In the genomic region with DNA sequence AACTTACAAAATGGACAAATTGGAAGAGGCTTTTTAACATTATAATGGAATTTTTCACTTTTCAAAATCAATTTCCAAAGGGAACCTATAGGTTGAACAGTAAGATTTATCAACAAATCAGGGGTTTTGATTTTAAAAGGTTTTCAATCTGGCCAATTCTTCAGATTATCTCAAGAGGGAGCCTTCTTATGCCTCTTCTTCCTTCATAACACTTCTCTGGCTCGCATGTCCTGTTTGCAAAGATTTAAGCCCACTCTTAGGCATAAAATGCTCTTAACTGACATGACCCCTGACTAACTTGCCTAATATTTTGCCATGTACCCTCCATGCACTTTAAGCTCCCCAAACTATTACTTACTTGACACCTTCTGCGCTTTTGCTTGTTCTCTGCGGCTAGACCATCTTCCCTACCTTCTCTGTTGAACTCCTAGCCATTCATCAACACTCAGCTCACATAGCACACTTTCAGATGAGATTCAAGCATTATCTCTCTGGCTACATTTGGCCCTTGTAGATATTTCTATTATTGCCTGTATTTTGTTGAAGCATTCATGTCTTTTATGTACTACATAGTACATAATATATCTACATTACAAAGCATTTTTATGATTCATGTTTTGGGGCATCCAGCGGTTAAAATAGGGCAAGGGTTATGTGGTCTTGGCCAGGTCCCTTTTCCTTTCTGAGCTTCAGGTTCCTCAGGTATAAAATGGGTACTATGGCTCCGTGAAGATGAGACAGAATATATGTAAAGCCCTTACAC, we compare ENCODE assay signal across 8 cellular contexts. TPM values are rescaled to one million over a fixed set of nuclear protein-coding genes. Genes with fewer than 3 reads are reported as not detected.
A peak's percentile ranks its signal among the peaks of the same experiment; 100 is the strongest.
DNase-seq lines count a peak whose midpoint lies in the region; ATAC-seq, FAIRE-seq and TF ChIP-seq lines count a peak whose summit lies in the region.

No MANE protein-coding gene starts in this region.

- H4K20me1 ChIP-seq in KMS-11 (ENCODE audit: insufficient read depth), result no peaks in the 10 kb centered on the region; the same call in 1 of the 2 replicates
- peaks cover 33% of the 10 kb centered on the region for H4K20me1 ChIP-seq in astrocyte (ENCODE audit: insufficient read depth, low read length)

- H3K27ac ChIP-seq in CD4-positive, CD25-positive, alpha-beta regulatory T cell (ENCODE audit: insufficient read depth, low read length, poor library complexity, severe bottlenecking), result peak overlapping the region; percentile 99
- H3K27ac ChIP-seq in KMS-11 (peak overlapping the region; percentile 99), astrocyte (ENCODE audit: low read depth, low read length) (peak overlapping the region; percentile 100), thymus (ENCODE audit: low read depth) (peak overlapping the region; percentile 100)

- H3K4me3 Mint-ChIP-seq in CD4-positive, CD25-positive, alpha-beta regulatory T cell, result peak overlapping the region; percentile 95 to 99 (median 97)
- H3K4me3 Mint-ChIP-seq in astrocyte (ENCODE audit: unreplicated experiment), result peak overlapping the region; percentile 88

- no peaks in the 10 kb centered on the region for H3K27me3 ChIP-seq in CD4-positive, CD25-positive, alpha-beta regulatory T cell (ENCODE audit: control insufficient read depth, insufficient read depth, low read length)
- H3K27me3 ChIP-seq in KMS-11 (ENCODE audit: insufficient read depth, low read depth), result no peaks in the 10 kb centered on the region
- no peaks in the 10 kb centered on the region for H3K27me3 ChIP-seq in astrocyte (ENCODE audit: insufficient read depth, low read length)
- H3K27me3 ChIP-seq in thymus (ENCODE audit: control insufficient read depth, insufficient read depth), result no peaks in the 10 kb centered on the region

- H3K4me3 ChIP-seq in CD4-positive, CD25-positive, alpha-beta regulatory T cell (ENCODE audit: low read depth, low read length), result peak overlapping the region; percentile 88
- no peak overlapping the region for H3K4me3 ChIP-seq in KMS-11 (IDR thresholded peaks at IDR 0.05; ENCODE audit: insufficient read depth, low read depth, low read length)
- peak overlapping the region; percentile 90 for H3K4me3 ChIP-seq in astrocyte (ENCODE audit: insufficient read depth, low read depth, low read length)
- peak overlapping the region; percentile 78 for H3K4me3 ChIP-seq in thymus (ENCODE audit: low read length)

- peak overlapping the region; percentile 99 to 100 (median 100) for H3K27ac Mint-ChIP-seq in CD4-positive, CD25-positive, alpha-beta regulatory T cell
- peak overlapping the region; percentile 96 for H3K27ac Mint-ChIP-seq in astrocyte (ENCODE audit: unreplicated experiment)

- peaks cover 3% of the 10 kb centered on the region for H3K36me3 ChIP-seq in CD4-positive, CD25-positive, alpha-beta regulatory T cell (ENCODE audit: control insufficient read depth, insufficient read depth, low read length)
- H3K36me3 ChIP-seq in KMS-11 (ENCODE audit: insufficient read depth) (no peaks in the 10 kb centered on the region), astrocyte (ENCODE audit: insufficient read depth, low read length) (no peaks in the 10 kb centered on the region), thymus (ENCODE audit: control insufficient read depth, insufficient read depth) (peaks cover 5% of the 10 kb centered on the region)

- peak overlapping the region; percentile 99 for H3K9ac ChIP-seq in KMS-11
- H3K9ac ChIP-seq in astrocyte (ENCODE audit: low read length), result peak overlapping the region; percentile 99

- no peak for ATAC-seq in CD4-positive, CD25-positive, alpha-beta regulatory T cell (ENCODE audit: low read depth in 2 of 2)
- ATAC-seq in HG03354 (IDR thresholded peaks at IDR 0.05; ENCODE audit: poor library complexity, severe bottlenecking, unreplicated experiment) (no peak), GM21367 (IDR thresholded peaks at IDR 0.05; ENCODE audit: unreplicated experiment) (no peak)

- H3K79me2 ChIP-seq in KMS-11 (ENCODE audit: insufficient read depth, low read depth), result peaks cover 36% of the 10 kb centered on the region
- peaks cover 38% of the 10 kb centered on the region for H3K79me2 ChIP-seq in astrocyte (ENCODE audit: insufficient read depth, low read length)

- H3K4me2 ChIP-seq in KMS-11, result peak overlapping the region; percentile 98
- peak overlapping the region; percentile 89 for H3K4me2 ChIP-seq in astrocyte (ENCODE audit: low read length)

- peaks cover 0 to 1% (median 0%) of the 10 kb centered on the region in 7 donors for H3K9me3 Mint-ChIP-seq in CD4-positive, CD25-positive, alpha-beta regulatory T cell
- no peaks in the 10 kb centered on the region for H3K9me3 Mint-ChIP-seq in astrocyte (ENCODE audit: unreplicated experiment)

- H3K4me1 Mint-ChIP-seq in CD4-positive, CD25-positive, alpha-beta regulatory T cell, result peaks cover 24 to 49% (median 34%) of the 10 kb centered on the region in 4 donors
- H3K4me1 Mint-ChIP-seq in astrocyte (ENCODE audit: low read depth, unreplicated experiment), result peaks cover 17% of the 10 kb centered on the region

- H3K9me3 ChIP-seq in CD4-positive, CD25-positive, alpha-beta regulatory T cell (ENCODE audit: control insufficient read depth in 2 of 2, low read length in 2 of 2), result no peaks in the 10 kb centered on the region
- no peaks in the 10 kb centered on the region for H3K9me3 ChIP-seq in astrocyte (ENCODE audit: insufficient read depth, low read depth, low read length)
- H3K9me3 ChIP-seq in thymus (ENCODE audit: control insufficient read depth), result no peaks in the 10 kb centered on the region

- no peak for FAIRE-seq in astrocyte (lab: Jason Lieb, UNC)

- H2AFZ ChIP-seq in KMS-11 (ENCODE audit: low read depth) (peak overlapping the region; percentile 70), astrocyte (ENCODE audit: low read depth, low read length) (peak overlapping the region; percentile 91)

- 45% methylated on average over 5 of the region's 5 CpGs for WGBS in thymus

- H3K27me3 Mint-ChIP-seq in CD4-positive, CD25-positive, alpha-beta regulatory T cell, result peaks cover 6% of the 10 kb centered on the region
- no peaks in the 10 kb centered on the region for H3K27me3 Mint-ChIP-seq in astrocyte (ENCODE audit: low read depth, unreplicated experiment)

- peaks cover 41% of the 10 kb centered on the region for H3K4me1 ChIP-seq in CD4-positive, CD25-positive, alpha-beta regulatory T cell (ENCODE audit: control insufficient read depth, insufficient read depth, low read length, poor library complexity, severe bottlenecking)
- H3K4me1 ChIP-seq in KMS-11 (ENCODE audit: low read depth, poor library complexity, severe bottlenecking), result peaks cover 31% of the 10 kb centered on the region
- H3K4me1 ChIP-seq in astrocyte (ENCODE audit: insufficient read depth, low read length), result peaks cover 9% of the 10 kb centered on the region
- peaks cover 7% of the 10 kb centered on the region for H3K4me1 ChIP-seq in thymus (ENCODE audit: control insufficient read depth, insufficient read depth, low read length)

- peak; percentile 34; the same call in 1 of the 2 replicates for TF ChIP-seq CTCF in KMS-11 (conservative IDR thresholded peaks at IDR 0.05; ENCODE audit: low read depth, low read length)
- TF ChIP-seq CTCF in astrocyte (IDR thresholded peaks at IDR 0.05; ENCODE audit: insufficient read depth, low read depth, low read length), result no peak

- peaks cover 6% of the 10 kb centered on the region for H3K36me3 Mint-ChIP-seq in CD4-positive, CD25-positive, alpha-beta regulatory T cell
- H3K36me3 Mint-ChIP-seq in astrocyte (ENCODE audit: low read depth, unreplicated experiment), result peaks cover 2% of the 10 kb centered on the region

- DNase-seq in CD4-positive, CD25-positive, alpha-beta regulatory T cell, result peak in 2 of 3 donors; percentile 30 to 39
- no peak for DNase-seq in astrocyte (ENCODE audit: low read depth)
- peak; percentile 28 for DNase-seq in left kidney (ENCODE audit: low read depth, low spot score)
- no peak for DNase-seq in stimulated activated CD4-positive, alpha-beta T cell treated with anti-CD3 and anti-CD28 coated beads, Interleukin-12 subunit alpha, Interleukin-12 subunit beta, amount 100 ng/mL, for 4 hours

RNA-seq across cellular contexts. Expression of gene ARIH1, which starts 1.0 kb away (rescaled TPM):
- 242 TPM for total RNA-seq in CD4-positive, CD25-positive, alpha-beta regulatory T cell
- polyA plus RNA-seq in CD4-positive, CD25-positive, alpha-beta regulatory T cell, result 10 to 100 TPM; 13.1 to 22.8 (median 14.7) TPM
- 199 and 212 TPM in 2 replicates for total RNA-seq in astrocyte
- 32.0 TPM for polyA plus RNA-seq in thymus

Comparison
In these comparisons a context has a peak if more than half of its experiments do, and no peak if none do; other contexts are left out.
1. DNase-seq: peak in CD4-positive, CD25-positive, alpha-beta regulatory T cell (2 of 3) and left kidney (single experiment); none in astrocyte (single experiment) and stimulated activated CD4-positive, alpha-beta T cell treated with anti-CD3 and anti-CD28 coated beads, Interleukin-12 subunit alpha, Interleukin-12 subunit beta, amount 100 ng/mL, for 4 hours (single experiment).
2. Peak in every context shown above with its lines, with median percentiles within 50 percentile points of each other: H3K27ac ChIP-seq.